7 cellular contexts compared by ENCODE assay signal in the genomic region with DNA sequence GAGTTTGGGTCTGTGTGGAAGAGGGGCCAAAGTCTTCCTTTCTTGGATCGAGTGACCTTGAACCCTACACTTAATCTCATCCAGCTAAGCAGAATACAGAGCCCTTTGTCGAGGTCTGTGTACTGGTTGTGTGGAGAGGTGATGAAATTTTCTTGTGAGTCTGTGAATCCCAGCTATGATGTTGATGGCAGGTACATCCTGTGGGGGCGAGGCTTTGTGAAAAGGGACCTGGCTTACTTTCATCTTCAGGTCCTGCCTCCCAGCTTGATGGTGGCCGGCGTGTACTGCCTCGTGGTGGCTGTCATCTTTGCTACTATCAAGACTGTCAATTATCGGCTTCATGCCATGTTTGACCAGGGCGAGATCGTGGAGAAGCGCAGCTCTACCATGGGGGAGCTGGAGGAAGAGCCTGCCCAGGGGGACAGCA. TPM values are rescaled to one million over a fixed set of nuclear protein-coding genes. Genes with fewer than 3 reads are reported as not detected.
DNase-seq lines count a peak whose midpoint lies in the region; ATAC-seq, FAIRE-seq and TF ChIP-seq lines count a peak whose summit lies in the region.

No MANE protein-coding gene starts in this region.

- ATAC-seq in IMR-90 (ENCODE audit: low read depth) (no peak), GM21619 (IDR thresholded peaks at IDR 0.05; ENCODE audit: unreplicated experiment) (no peak)

- dilution Hi-C loops in IMR-90 (cut with HindIII; ENCODE audit: low sequenced_read_pairs, unreplicated experiment): no loop called here

- 0 out of 2 replicates have a peak, but pooled peaks cover 9% of the 10 kb centered on the region for H3K9me1 ChIP-seq in IMR-90 (ENCODE audit: insufficient read depth, low read length)

- H4K91ac ChIP-seq in IMR-90 (ENCODE audit: insufficient read depth, low read depth, low read length): 0 out of 2 replicates have a peak overlapping the region, but pooled peaks have one; percentile 10

- H3K4me3 Mint-ChIP-seq in activated naive CD4-positive, alpha-beta T cell treated with anti-CD3 and anti-CD28 coated beads, Interleukin-2, amount 50 U/mL, for 24 hours: peak overlapping the region; percentile 95

- H3K4me1 Mint-ChIP-seq in activated naive CD4-positive, alpha-beta T cell treated with anti-CD3 and anti-CD28 coated beads, Interleukin-2, amount 50 U/mL, for 24 hours: peaks cover 31% of the 10 kb centered on the region

- H3K27me3 ChIP-seq in IMR-90 (ENCODE audit: control insufficient read depth, insufficient read depth, low read length) (no peaks in the 10 kb centered on the region), stomach smooth muscle (ENCODE audit: control insufficient read depth in 1 of 2, insufficient read depth in 2 of 2, low read length in 2 of 2) (no peaks in the 10 kb centered on the region)

- no peak overlapping the region for H2BK15ac ChIP-seq in IMR-90 (ENCODE audit: low read depth, low read length)

- H2AK5ac ChIP-seq in IMR-90 (ENCODE audit: low read depth, low read length): peak overlapping the region; percentile 10; the same call in 1 of the 2 replicates

- no peak overlapping the region for H2AFZ ChIP-seq in IMR-90 (replicated peaks; ENCODE audit: low read length, poor library complexity)

- H4K20me1 ChIP-seq in IMR-90 (ENCODE audit: insufficient read depth, low read length): peaks cover 26% of the 10 kb centered on the region

- TF ChIP-seq CTCF in IMR-90 (conservative IDR thresholded peaks at IDR 0.05; ENCODE audit: low read depth, low read length) (no peak), kidney (IDR thresholded peaks at IDR 0.05; ENCODE audit: borderline replicate concordance, extremely low read depth, insufficient read depth) (no peak)

- peak overlapping the region; percentile 88 for H3K27ac Mint-ChIP-seq in activated naive CD4-positive, alpha-beta T cell treated with anti-CD3 and anti-CD28 coated beads, Interleukin-2, amount 50 U/mL, for 24 hours

- H3K56ac ChIP-seq in IMR-90 (ENCODE audit: extremely low read depth, insufficient read depth, low read length): peak overlapping the region; percentile 36; the same call in 1 of the 2 replicates

- CTCF ChIA-PET in IMR-90 (lab: Yijun Ruan, JAX): no interaction called here

- H3K9me3 ChIP-seq in IMR-90 (ENCODE audit: control insufficient read depth, insufficient read depth, low read length) (no peaks in the 10 kb centered on the region), kidney (ENCODE audit: control insufficient read depth in 1 of 2, low read length in 2 of 2) (no peaks in the 10 kb centered on the region), stomach smooth muscle (ENCODE audit: control insufficient read depth in 2 of 2, low read length in 2 of 2) (no peaks in the 10 kb centered on the region)

- H3K79me1 ChIP-seq in IMR-90 (ENCODE audit: low read depth in 1 of 2, low read length in 2 of 2): peaks cover 7 to 62% of the 10 kb centered on the region in 2 experiments

- H3K27ac ChIP-seq in IMR-90 (ENCODE audit: insufficient read depth, low read length) (peak overlapping the region; percentile 55), kidney (ENCODE audit: low read depth in 2 of 2, low read length in 2 of 2) (no peak overlapping the region), stomach smooth muscle (ENCODE audit: low read length) (peak overlapping the region; percentile 41)

- no peak overlapping the region for H2BK5ac ChIP-seq in IMR-90 (ENCODE audit: low read depth, low read length, poor library complexity, severe bottlenecking)

- TF ChIP-seq RAD21 in IMR-90 (IDR thresholded peaks at IDR 0.05; ENCODE audit: low read length): no peak

- H3K36me3 ChIP-seq in IMR-90 (ENCODE audit: control insufficient read depth, insufficient read depth, low read length): peaks cover 34% of the 10 kb centered on the region; the same call in 1 of the 2 replicates
- peaks cover 5 to 12% of the 10 kb centered on the region in 2 donors for H3K36me3 ChIP-seq in kidney (ENCODE audit: control insufficient read depth in 1 of 2, insufficient read depth in 2 of 2, low read length in 2 of 2)
- peaks cover 19 to 33% of the 10 kb centered on the region in 2 donors for H3K36me3 ChIP-seq in stomach smooth muscle (ENCODE audit: control insufficient read depth in 2 of 2, insufficient read depth in 2 of 2, low read length in 2 of 2)

- H3K36me3 Mint-ChIP-seq in activated naive CD4-positive, alpha-beta T cell treated with anti-CD3 and anti-CD28 coated beads, Interleukin-2, amount 50 U/mL, for 24 hours: peaks cover 6% of the 10 kb centered on the region

- peak overlapping the region; percentile 56 for H3K4me3 ChIP-seq in IMR-90 (ENCODE audit: insufficient read depth, low read depth, low read length)
- peak overlapping the region; percentile 53 to 76 for H3K4me3 ChIP-seq in kidney (ENCODE audit: low read length in 2 of 2)
- H3K4me3 ChIP-seq in stomach smooth muscle (ENCODE audit: low read length in 2 of 2): peak overlapping the region; percentile 71 to 96

- BruUV-seq in IMR-90 (replicated peaks; lab: Mats Ljungman, UMichigan): no TSS peak

- WGBS in IMR-90 (ENCODE audit: extremely low coverage in 2 of 2, insufficient read length in 1 of 2), 2 experiments: 96% methylated on average over 3 of the region's 10 CpGs; no CpG with 5 or more reads in 1 of the 2 experiments

- POLR2A ChIA-PET in IMR-90 (lab: Charles Lee; ENCODE audit: unreplicated experiment): no interaction called here

- H3K4me2 ChIP-seq in IMR-90 (ENCODE audit: low read depth, low read length): peak overlapping the region; percentile 93

- intact Hi-C loops in IMR-90 (cut with micrococcal nuclease) (no loop called here), kidney (cut with DNase I) (no loop called here)

- no peak overlapping the region for H4K5ac ChIP-seq in IMR-90 (ENCODE audit: low read depth, low read length)

- H2BK20ac ChIP-seq in IMR-90 (ENCODE audit: low read depth, low read length): no peak overlapping the region

- DNase-seq in IMR-90 (no peak), kidney (no peak), erythroblast (lab: John Stamatoyannopoulos, UW) (no peak), Ammon's horn (ENCODE audit: low spot score) (no peak)

- H2BK120ac ChIP-seq in IMR-90 (ENCODE audit: low read depth, low read length): no peak overlapping the region

- peaks cover 19% of the 10 kb centered on the region for H3K4me1 ChIP-seq in IMR-90 (ENCODE audit: control insufficient read depth, insufficient read depth, low read length)
- peaks cover 0 to 30% of the 10 kb centered on the region in 2 donors for H3K4me1 ChIP-seq in kidney (ENCODE audit: control insufficient read depth in 1 of 2, insufficient read depth in 1 of 2, low read depth in 1 of 2, low read length in 2 of 2)
- H3K4me1 ChIP-seq in stomach smooth muscle (ENCODE audit: control insufficient read depth, insufficient read depth, low read length): peaks cover 43% of the 10 kb centered on the region

- peak overlapping the region; percentile 60 for H3K4ac ChIP-seq in IMR-90 (ENCODE audit: low read depth, low read length)

- TF ChIP-seq POLR2A in IMR-90 (IDR thresholded peaks at IDR 0.05; ENCODE audit: low read depth, low read length) (no peak), erythroblast (IDR thresholded peaks at IDR 0.05; ENCODE audit: low read length) (no peak)

- H3K27me3 Mint-ChIP-seq in activated naive CD4-positive, alpha-beta T cell treated with anti-CD3 and anti-CD28 coated beads, Interleukin-2, amount 50 U/mL, for 24 hours: no peaks in the 10 kb centered on the region

- in situ Hi-C loops in IMR-90 (cut with MboI; ENCODE audit: low sequenced_read_pairs): no loop called here

- H2AK9ac ChIP-seq in IMR-90 (replicated peaks; ENCODE audit: low read depth, low read length, poor library complexity): peak overlapping the region; percentile 93

- H3K9me3 Mint-ChIP-seq in activated naive CD4-positive, alpha-beta T cell treated with anti-CD3 and anti-CD28 coated beads, Interleukin-2, amount 50 U/mL, for 24 hours: no peaks in the 10 kb centered on the region

- no peak overlapping the region for H4K8ac ChIP-seq in IMR-90 (ENCODE audit: low read depth in 2 of 2, low read length in 2 of 2)

- peak overlapping the region; percentile 85 for H3K9ac ChIP-seq in IMR-90 (ENCODE audit: low read depth, low read length)
- H3K9ac ChIP-seq in kidney (ENCODE audit: low read length in 2 of 2): peak overlapping the region; percentile 2 to 68
- H3K9ac ChIP-seq in stomach smooth muscle (ENCODE audit: low read length in 2 of 2): peak overlapping the region; percentile 78 to 80

- no peak overlapping the region for H3K18ac ChIP-seq in IMR-90 (ENCODE audit: low read depth, low read length)

- peak overlapping the region; percentile 41; the same call in 1 of the 2 replicates for H3K23ac ChIP-seq in IMR-90 (ENCODE audit: low read depth, low read length)

- H3K14ac ChIP-seq in IMR-90 (replicated peaks; ENCODE audit: low read depth, low read length): 0 out of 2 replicates have a peak overlapping the region, but pooled peaks have one; percentile 17

- no peak for FAIRE-seq in kidney (lab: Jason Lieb, UNC)

RNA-seq across cellular contexts. Expression of a gene that starts 1.0 kb away (rescaled TPM):
- total RNA-seq in IMR-90 (2012; rRNA removed): 5.6 and 5.8 TPM in 2 replicates
- polyA plus RNA-seq in IMR-90 (2012; rRNA removed): 33.2 and 40.4 TPM in 2 replicates
- polyA plus RNA-seq in IMR-90 (2012; cell fraction: cytosol; rRNA removed): 20.0 and 31.2 TPM in 2 replicates
- 56.4 and 185 TPM in 2 replicates for polyA plus RNA-seq in IMR-90 (2012; cell fraction: nucleus; rRNA removed; ENCODE audit: low replicate concordance)
- total RNA-seq in kidney: 44.4 TPM
- polyA plus RNA-seq in kidney (ENCODE audit: insufficient read depth, low read depth, low replicate concordance): 13.6 TPM

RNA-seq across cellular contexts. Expression of a gene that starts 2.6 kb away (rescaled TPM):
- 16.7 and 17.7 TPM in 2 replicates for total RNA-seq in IMR-90 (2012; rRNA removed)
- polyA plus RNA-seq in IMR-90 (2012; rRNA removed): 37.5 and 52.0 TPM in 2 replicates
- polyA plus RNA-seq in IMR-90 (2012; cell fraction: cytosol; rRNA removed): 29.9 and 39.6 TPM in 2 replicates
- polyA plus RNA-seq in IMR-90 (2012; cell fraction: nucleus; rRNA removed; ENCODE audit: low replicate concordance): 57.5 and 129 TPM in 2 replicates
- total RNA-seq in kidney: 89.1 TPM
- 55.7 TPM for polyA plus RNA-seq in kidney (ENCODE audit: insufficient read depth, low read depth, low replicate concordance)

RNA-seq across cellular contexts. Expression of a gene that starts 21.0 kb away (rescaled TPM):
- total RNA-seq in IMR-90 (2012; rRNA removed) (not detected in 2 replicates), kidney (0.25 TPM)
- polyA plus RNA-seq in IMR-90 (2012; rRNA removed) (0.09 and 0.34 TPM in 2 replicates), kidney (ENCODE audit: insufficient read depth, low read depth, low replicate concordance) (not detected)
- 0.08 and 0.13 TPM in 2 replicates for polyA plus RNA-seq in IMR-90 (2012; cell fraction: cytosol; rRNA removed)
- polyA plus RNA-seq in IMR-90 (2012; cell fraction: nucleus; rRNA removed; ENCODE audit: low replicate concordance): 0.89 and 3.2 TPM in 2 replicates

RNA-seq across cellular contexts. Expression of a gene that starts 21.3 kb away (rescaled TPM):
- total RNA-seq in IMR-90 (2012; rRNA removed) (10.6 and 11.4 TPM in 2 replicates), kidney (71.0 TPM)
- polyA plus RNA-seq in IMR-90 (2012; rRNA removed) (39.7 and 44.3 TPM in 2 replicates), kidney (ENCODE audit: insufficient read depth, low read depth, low replicate concordance) (46.4 TPM)
- polyA plus RNA-seq in IMR-90 (2012; cell fraction: cytosol; rRNA removed): 22.9 and 41.1 TPM in 2 replicates
- polyA plus RNA-seq in IMR-90 (2012; cell fraction: nucleus; rRNA removed; ENCODE audit: low replicate concordance): 52.9 and 173 TPM in 2 replicates

RNA-seq across cellular contexts. Expression of a gene that starts 40.7 kb away (rescaled TPM):
- total RNA-seq in IMR-90 (2012; rRNA removed) (10.0 and 13.3 TPM in 2 replicates), kidney (95.4 TPM)
- polyA plus RNA-seq in IMR-90 (2012; rRNA removed) (27.4 and 29.0 TPM in 2 replicates), kidney (ENCODE audit: insufficient read depth, low read depth, low replicate concordance) (20.5 TPM)
- polyA plus RNA-seq in IMR-90 (2012; cell fraction: cytosol; rRNA removed): 13.2 and 27.4 TPM in 2 replicates
- polyA plus RNA-seq in IMR-90 (2012; cell fraction: nucleus; rRNA removed; ENCODE audit: low replicate concordance): 82.3 and 155 TPM in 2 replicates

Comparison
In these comparisons a context has a peak if more than half of its experiments do, and no peak if none do; other contexts are left out.
1. H3K27ac ChIP-seq: peak in IMR-90 (single experiment) and stomach smooth muscle (single experiment); none in kidney (0 of 2).
2. H3K9ac ChIP-seq: peak in every context shown above with its lines; median percentile 85 in IMR-90; 79 in stomach smooth muscle; 35 in kidney.
3. Peak in every context shown above with its lines, with median percentiles within 50 percentile points of each other: H3K4me3 ChIP-seq.